In genomic region chr15:48565560-48566482, GRCh38 we compare ENCODE assay signal across 13 cellular contexts.
A peak's percentile ranks its signal among the peaks of the same experiment; 100 is the strongest.
DNase-seq lines count a peak whose midpoint lies in the region; ATAC-seq and TF ChIP-seq lines count a peak whose summit lies in the region.
"Had no signal": no experiment of that assay in that cellular context is flagged by ENCODE, and none has a peak within 500 bp of the region (broad histone marks: within the 10 kb centered on the region; RNA-seq: fewer than 3 reads in every experiment).

No MANE protein-coding gene starts in this region.

- no peak overlapping the region for H4K5ac ChIP-seq in IMR-90 (ENCODE audit: low read depth, low read length)

- POLR2A ChIA-PET in IMR-90 (lab: Charles Lee; ENCODE audit: unreplicated experiment): no interaction called here

- H3K79me1 ChIP-seq in IMR-90 (ENCODE audit: low read depth in 1 of 2, low read length in 2 of 2): peaks cover 24 to 55% of the 10 kb centered on the region in 2 experiments

- H4K91ac ChIP-seq in IMR-90 (ENCODE audit: insufficient read depth, low read depth, low read length): no peak overlapping the region

- no peak overlapping the region for H2AK9ac ChIP-seq in IMR-90 (replicated peaks; ENCODE audit: low read depth, low read length, poor library complexity)

- H3K14ac ChIP-seq in IMR-90 (replicated peaks; ENCODE audit: low read depth, low read length): no peak overlapping the region

- TF ChIP-seq RAD21 in IMR-90 (IDR thresholded peaks at IDR 0.05; ENCODE audit: low read length): no peak; the same call in 1 of the 2 replicates

- H3K4me2 ChIP-seq in IMR-90 (ENCODE audit: low read depth, low read length): peak overlapping the region; percentile 10; the same call in 1 of the 2 replicates
- peak overlapping the region; percentile 56 for H3K4me2 ChIP-seq in mammary epithelial cell (ENCODE audit: insufficient read depth, low read depth, low read length)

- ATAC-seq in IMR-90 (ENCODE audit: low read depth): peak; percentile 92
- ATAC-seq in GM18861 (IDR thresholded peaks at IDR 0.05; ENCODE audit: unreplicated experiment): no peak
- ATAC-seq: natural killer cell treated with Interleukin-12 subunit alpha and Interleukin-12 subunit beta and Interleukin-15 and Interleukin-18, amount 100 ng/mL, for 72 hours; upper lobe of right lung had no signal

- peak overlapping the region; percentile 69 for H2BK5ac ChIP-seq in IMR-90 (ENCODE audit: low read depth, low read length, poor library complexity, severe bottlenecking)

- no peak for TF ChIP-seq POLR2A in IMR-90 (IDR thresholded peaks at IDR 0.05; ENCODE audit: low read depth, low read length)

- no peaks in the 10 kb centered on the region for H3K36me3 ChIP-seq in IMR-90 (ENCODE audit: control insufficient read depth, insufficient read depth, low read length)
- H3K36me3 ChIP-seq in mammary epithelial cell (ENCODE audit: insufficient read depth, low read length): no peaks in the 10 kb centered on the region
- H3K36me3 ChIP-seq: upper lobe of right lung had no signal

- no CpG with 5 or more reads among the region's 1 CpG for WGBS in IMR-90 (ENCODE audit: extremely low coverage in 2 of 2, insufficient read length in 1 of 2), 2 experiments
- 50% methylated on average over 1 of the region's 1 CpG for whole genome bisulfite sequencing in mammary epithelial cell (ENCODE audit: low coverage, missing lambda C conversion rate)

- H2AFZ ChIP-seq in IMR-90 (replicated peaks; ENCODE audit: low read length, poor library complexity) (no peak overlapping the region), mammary epithelial cell (ENCODE audit: low read depth, low read length) (no peak overlapping the region)

- dilution Hi-C loops in IMR-90 (cut with HindIII; ENCODE audit: low sequenced_read_pairs, unreplicated experiment): no loop called here
- dilution Hi-C loops in mammary epithelial cell (cut with HindIII; ENCODE audit: low sequenced_read_pairs): no loop called here

- no peak overlapping the region for H3K9ac ChIP-seq in IMR-90 (ENCODE audit: low read depth, low read length)
- H3K9ac ChIP-seq in mammary epithelial cell (ENCODE audit: insufficient read depth, low read length): peak overlapping the region; percentile 7

- no peak overlapping the region for H3K18ac ChIP-seq in IMR-90 (ENCODE audit: low read depth, low read length)

- no peak overlapping the region for H2AK5ac ChIP-seq in IMR-90 (ENCODE audit: low read depth, low read length)

- no peak overlapping the region; a peak in 1 of 4 replicates for H4K8ac ChIP-seq in IMR-90 (ENCODE audit: low read depth in 2 of 2, low read length in 2 of 2)

- no peak overlapping the region for H2BK15ac ChIP-seq in IMR-90 (ENCODE audit: low read depth, low read length)

- H3K27me3 ChIP-seq in IMR-90 (ENCODE audit: control insufficient read depth, insufficient read depth, low read length) (no peaks in the 10 kb centered on the region), mammary epithelial cell (ENCODE audit: insufficient read depth, low read length) (no peaks in the 10 kb centered on the region)
- H3K27me3 ChIP-seq: upper lobe of right lung had no signal

- peaks cover 7% of the 10 kb centered on the region; the same call in 1 of the 2 replicates for H4K20me1 ChIP-seq in IMR-90 (ENCODE audit: insufficient read depth, low read length)
- H4K20me1 ChIP-seq in mammary epithelial cell (ENCODE audit: insufficient read depth, low read length): no peaks in the 10 kb centered on the region

- no TSS peak for BruUV-seq in IMR-90 (replicated peaks; lab: Mats Ljungman, UMichigan)
- BruUV-seq in mammary epithelial cell (replicated peaks; lab: Mats Ljungman, UMichigan): no TSS peak

- H3K27ac ChIP-seq in IMR-90 (ENCODE audit: insufficient read depth, low read length) (no peak overlapping the region; the same call in 1 of the 2 replicates), mammary epithelial cell (ENCODE audit: insufficient read depth, low read depth, low read length) (peak overlapping the region; percentile 54)
- H3K27ac ChIP-seq: upper lobe of right lung had no signal

- peak; percentile 74 for DNase-seq in A172 (ENCODE audit: low spot score)
- DNase-seq in IMR-90: peak; percentile 91
- DNase-seq in mammary epithelial cell: peak; percentile 79
- peak; percentile 17 for DNase-seq in hepatic stellate cell (ENCODE audit: low spot score)
- DNase-seq in activated CD4-positive, alpha-beta T cell treated with anti-CD3 and anti-CD28 coated beads, Interleukin-2, amount 50 U/mL, for 48 hours: no peak
- DNase-seq in NOMO-1 treated with dmso at 0.1 percent for 144 hours (lab: John Stamatoyannopoulos, UW; ENCODE audit: unreplicated experiment): no peak
- no peak for DNase-seq in stimulated activated CD4-positive, alpha-beta T cell treated with anti-CD3 and anti-CD28 coated beads, Interleukin-15, amount 100 ng/mL, for 24 hours
- DNase-seq: ACHN, amygdala, NCI-H2029 treated with DMSO at 0.1 percent for 48 hours, upper lobe of right lung had no signal

- no peaks in the 10 kb centered on the region for H3K79me2 ChIP-seq in mammary epithelial cell (ENCODE audit: insufficient read depth, low read length)

- CTCF ChIA-PET in IMR-90 (lab: Yijun Ruan, JAX): interaction anchor here (0.9 kb wide), 1 partner anchor 14 kb away, joined by 3 read pairs; no protein-coding TSS in a partner anchor
- CTCF ChIA-PET in mammary epithelial cell (lab: Charles Lee; ENCODE audit: low non-redundant PET): no interaction called here

- peaks cover 15% of the 10 kb centered on the region for H3K4me1 ChIP-seq in IMR-90 (ENCODE audit: control insufficient read depth, insufficient read depth, low read length)
- peaks cover 23% of the 10 kb centered on the region for H3K4me1 ChIP-seq in mammary epithelial cell (ENCODE audit: insufficient read depth, low read length)

- no peak overlapping the region for H3K56ac ChIP-seq in IMR-90 (ENCODE audit: extremely low read depth, insufficient read depth, low read length)

- H3K9me1 ChIP-seq in IMR-90 (ENCODE audit: insufficient read depth, low read length): peaks cover 7% of the 10 kb centered on the region

- no peak overlapping the region for H3K23ac ChIP-seq in IMR-90 (ENCODE audit: low read depth, low read length)

- no peak overlapping the region for H3K4me3 ChIP-seq in IMR-90 (ENCODE audit: insufficient read depth, low read depth, low read length)
- H3K4me3 ChIP-seq in mammary epithelial cell (replicated peaks in 1 of 3; ENCODE audit: insufficient read depth in 1 of 3, low read depth in 2 of 3, low read length in 3 of 3): no peak overlapping the region
- H3K4me3 ChIP-seq: upper lobe of right lung had no signal

- H3K4ac ChIP-seq in IMR-90 (ENCODE audit: low read depth, low read length): no peak overlapping the region

- H2BK20ac ChIP-seq in IMR-90 (ENCODE audit: low read depth, low read length): no peak overlapping the region

- in situ Hi-C loops in IMR-90 (cut with MboI; ENCODE audit: low sequenced_read_pairs): no loop called here
- in situ Hi-C loops in mammary epithelial cell (cut with MboI; ENCODE audit: low sequenced_read_pairs in 2 of 2): no loop called here

- H2BK120ac ChIP-seq in IMR-90 (ENCODE audit: low read depth, low read length): no peak overlapping the region

- H3K9me3 ChIP-seq in IMR-90 (ENCODE audit: control insufficient read depth, insufficient read depth, low read length) (no peaks in the 10 kb centered on the region), mammary epithelial cell (replicated peaks; ENCODE audit: insufficient read depth, low read length) (no peaks in the 10 kb centered on the region)
- H3K9me3 ChIP-seq: upper lobe of right lung had no signal

- TF ChIP-seq CTCF in IMR-90 (conservative IDR thresholded peaks at IDR 0.05; ENCODE audit: low read depth, low read length) (peak; percentile 2; the same call in 1 of the 2 replicates), mammary epithelial cell (conservative IDR thresholded peaks at IDR 0.05 in 1 of 2, IDR thresholded peaks at IDR 0.05 in 1 of 2; ENCODE audit: extremely low read depth in 1 of 2, insufficient read depth in 1 of 2, low read depth in 1 of 2, low read length in 2 of 2) (no peak)

- intact Hi-C loops in IMR-90 (cut with micrococcal nuclease): no loop called here
- intact Hi-C loops in mammary epithelial cell (cut with micrococcal nuclease): loop anchor here (5.0 kb wide), 1 partner anchor 76 kb away; no protein-coding TSS in a partner anchor

TF ChIP-seq in IMR-90, 13 proteins besides CTCF, POLR2A, EP300 and RAD21:
- TF ChIP-seq FOS (IDR thresholded peaks at IDR 0.05; ENCODE audit: low read depth, low read length): 0 out of 2 replicates have a peak, but pooled peaks have one; percentile 47
- peak; percentile 78 for TF ChIP-seq CEBPB (IDR thresholded peaks at IDR 0.05; ENCODE audit: low read depth, low read length)
- peak; percentile 16; the same call in 1 of the 2 replicates for TF ChIP-seq MAFK (IDR thresholded peaks at IDR 0.05; ENCODE audit: low read depth, low read length)
- no peak for TF ChIP-seq NFE2L2 (IDR thresholded peaks at IDR 0.05; ENCODE audit: low read depth, low read length)
- no peak for TF ChIP-seq MAZ (IDR thresholded peaks at IDR 0.05; ENCODE audit: borderline replicate concordance, low read depth, low read length)

Comparison
In these comparisons a context has a peak if more than half of its experiments do, and no peak if none do; other contexts are left out.
1. DNase-seq: peak in A172 (single experiment), IMR-90 (single experiment), mammary epithelial cell (single experiment) and hepatic stellate cell (single experiment); none in activated CD4-positive, alpha-beta T cell treated with anti-CD3 and anti-CD28 coated beads, Interleukin-2, amount 50 U/mL, for 48 hours (0 of 2), NOMO-1 treated with dmso at 0.1 percent for 144 hours (single experiment) and stimulated activated CD4-positive, alpha-beta T cell treated with anti-CD3 and anti-CD28 coated beads, Interleukin-15, amount 100 ng/mL, for 24 hours (single experiment).